9 cellular contexts compared by ENCODE assay signal in genomic region chr1:182786223-182787001, GRCh38. TPM values are rescaled to one million over a fixed set of nuclear protein-coding genes. Genes with fewer than 3 reads are reported as not detected.
DNase-seq lines count a peak whose midpoint lies in the region; ATAC-seq, FAIRE-seq and TF ChIP-seq lines count a peak whose summit lies in the region.
"Had no signal": no experiment of that assay in that cellular context is flagged by ENCODE, and none has a peak within 500 bp of the region (broad histone marks: within the 10 kb centered on the region; RNA-seq: fewer than 3 reads in every experiment).

No MANE protein-coding gene starts in this region.

- ATAC-seq in SK-N-SH treated with all-trans-retinoic acid at 6 μM for 48 hours (peak; percentile 62), HG03045 (IDR thresholded peaks at IDR 0.05; ENCODE audit: unreplicated experiment) (no peak), HG03025 (IDR thresholded peaks at IDR 0.05; ENCODE audit: low FRiP score, unreplicated experiment) (no peak)

- H3K4me1 ChIP-seq in kidney (ENCODE audit: control insufficient read depth in 1 of 2, insufficient read depth in 1 of 2, low read depth in 1 of 2, low read length in 2 of 2) = peaks cover 2 to 4% of the 10 kb centered on the region in 2 donors

- TF ChIP-seq CTCF in MCF 10A (IDR thresholded peaks at IDR 0.05; ENCODE audit: unreplicated experiment) (peak; percentile 77), kidney (IDR thresholded peaks at IDR 0.05; ENCODE audit: borderline replicate concordance, extremely low read depth, insufficient read depth) (peak; percentile 64)

- no peaks in the 10 kb centered on the region for H3K9me3 ChIP-seq in kidney (ENCODE audit: control insufficient read depth in 1 of 2, low read length in 2 of 2)

- POLR2A ChIA-PET in MCF 10A (lab: Yijun Ruan, JAX) = interaction anchor here (0.6 to 12.3 kb wide), 6 partner anchors 15 to 801 kb away, joined by 3 to 151 read pairs (median 4); partner anchors contain the start of genes RGS16 and RNASEL

- no peaks in the 10 kb centered on the region for H3K36me3 Mint-ChIP-seq in MCF 10A (ENCODE audit: insufficient read depth, unreplicated experiment)

- BruUV-seq in MCF 10A (replicated peaks; lab: Mats Ljungman, UMichigan) = no TSS peak

- H3K4me1 Mint-ChIP-seq in MCF 10A (ENCODE audit: insufficient read depth, unreplicated experiment) = peaks cover 24% of the 10 kb centered on the region

- no peak overlapping the region for H3K4me3 Mint-ChIP-seq in MCF 10A (ENCODE audit: unreplicated experiment)
- H3K4me3 Mint-ChIP-seq: activated B cell treated with CpG ODN at 0.5 μM for 24 hours had no signal

- DNase-seq in G401 (ENCODE audit: low spot score) (peak; percentile 76), NAMALWA (ENCODE audit: low spot score) (peak; percentile 67), MCF 10A (ENCODE audit: unreplicated experiment) (peak; percentile 82), kidney (peak; percentile 80)
- peak; percentile 47 for DNase-seq in stimulated activated CD4-positive, alpha-beta T cell treated with anti-CD3 and anti-CD28 coated beads, Interleukin-4, amount 100 ng/mL, for 24 hours
- DNase-seq: activated B cell treated with CpG ODN at 0.5 μM for 24 hours had no signal

- H3K9ac ChIP-seq in kidney (ENCODE audit: low read length in 2 of 2) = no peak overlapping the region

- H3K9me3 Mint-ChIP-seq in MCF 10A (ENCODE audit: unreplicated experiment) = no peaks in the 10 kb centered on the region
- H3K9me3 Mint-ChIP-seq: activated B cell treated with CpG ODN at 0.5 μM for 24 hours had no signal

- no peaks in the 10 kb centered on the region for H3K36me3 ChIP-seq in kidney (ENCODE audit: control insufficient read depth in 1 of 2, insufficient read depth in 2 of 2, low read length in 2 of 2)

- in situ Hi-C loops in G401 (cut with HindIII; ENCODE audit: low sequenced_read_pairs) = no loop called here

- no peaks in the 10 kb centered on the region for H3K27me3 Mint-ChIP-seq in MCF 10A (ENCODE audit: insufficient read depth, unreplicated experiment)
- H3K27me3 Mint-ChIP-seq: activated B cell treated with CpG ODN at 0.5 μM for 24 hours had no signal

- CTCF ChIA-PET in MCF 10A (lab: Yijun Ruan, JAX) = interaction anchor here (0.5 to 16.6 kb wide), 22 partner anchors 9 to 702 kb away, joined by 3 to 991 read pairs (median 3); partner anchors contain the start of genes RGS16 and RNASEL

- no peak overlapping the region for H3K27ac ChIP-seq in kidney (ENCODE audit: low read depth in 2 of 2, low read length in 2 of 2)

- no peak overlapping the region for H3K27ac Mint-ChIP-seq in MCF 10A (ENCODE audit: low read depth, unreplicated experiment)
- H3K27ac Mint-ChIP-seq: activated B cell treated with CpG ODN at 0.5 μM for 24 hours had no signal

- FAIRE-seq in kidney (lab: Jason Lieb, UNC) = no peak

- H3K4me3 ChIP-seq in kidney (ENCODE audit: low read length in 2 of 2) = no peak overlapping the region

- intact Hi-C loops in MCF 10A (cut with micrococcal nuclease) = loop anchor here (2.0 kb wide), 1 partner anchor 52 kb away; the partner anchor contains the start of gene DHX9
- intact Hi-C loops in kidney (cut with DNase I) = no loop called here

TF ChIP-seq in SK-N-SH treated with all-trans-retinoic acid at 6 μM for 48 hours, 23 proteins besides CTCF, POLR2A, EP300 and RAD21:
- no peak for TF ChIP-seq OSR1 (CRISPR knock-in tag; IDR thresholded peaks at IDR 0.05)

RNA-seq across cellular contexts. Expression of gene NPL, which starts 3.2 kb away (rescaled TPM):
- total RNA-seq in G401 (2014; rRNA removed; shearing (Covaris generic)) = not detected in 2 replicates
- total RNA-seq in MCF 10A (2022) = 4.5 and 6.2 TPM in 2 replicates
- 15.7 TPM for total RNA-seq in kidney
- 69.4 TPM for polyA plus RNA-seq in kidney (ENCODE audit: insufficient read depth, low read depth, low replicate concordance)

RNA-seq across cellular contexts. Expression of gene DHX9, which starts 52.7 kb away (rescaled TPM):
- 237 and 290 TPM in 2 replicates for total RNA-seq in G401 (2014; rRNA removed; shearing (Covaris generic))
- 105 and 107 TPM in 2 replicates for total RNA-seq in MCF 10A (2022)
- 152 TPM for total RNA-seq in kidney
- 72.3 TPM for polyA plus RNA-seq in kidney (ENCODE audit: insufficient read depth, low read depth, low replicate concordance)
